8 cellular contexts compared by ENCODE assay signal in genomic region chr2:20326163-20326780, GRCh38. TPM values are rescaled to one million over a fixed set of nuclear protein-coding genes. Genes with fewer than 3 reads are reported as not detected.
A peak's percentile ranks its signal among the peaks of the same experiment; 100 is the strongest.
DNase-seq lines count a peak whose midpoint lies in the region; ATAC-seq and TF ChIP-seq lines count a peak whose summit lies in the region.

No MANE protein-coding gene starts in this region.

- no peaks in the 10 kb centered on the region for H3K36me3 ChIP-seq in aorta (ENCODE audit: control insufficient read depth in 1 of 2, insufficient read depth in 2 of 2, low read length in 1 of 2)

- peak; percentile 78 for TF ChIP-seq CTCF in natural killer cell (IDR thresholded peaks at IDR 0.05)

- H3K9me3 ChIP-seq in aorta (ENCODE audit: control insufficient read depth, low read length): no peaks in the 10 kb centered on the region

- peak overlapping the region; percentile 64 to 68 for H3K27ac Mint-ChIP-seq in natural killer cell

- H3K9me3 Mint-ChIP-seq in natural killer cell: peaks cover 0 to 3% of the 10 kb centered on the region in 2 donors

- peaks cover 7% of the 10 kb centered on the region for H3K36me3 Mint-ChIP-seq in natural killer cell

- peaks cover 72 to 73% of the 10 kb centered on the region in 2 donors for H3K4me1 Mint-ChIP-seq in natural killer cell

- no peak overlapping the region for H3K27ac ChIP-seq in aorta (ENCODE audit: low read depth in 1 of 2, low read length in 2 of 2)

- intact Hi-C loops in natural killer cell (cut with micrococcal nuclease): loop anchor here (5.0 kb wide), 1 partner anchor 274 kb away; the partner anchor contains the start of gene LAPTM4A
- intact Hi-C loops in aorta (cut with DNase I): no loop called here

- no peak overlapping the region for H3K4me3 ChIP-seq in aorta (ENCODE audit: low read length in 2 of 2)

- H3K27me3 Mint-ChIP-seq in natural killer cell (ENCODE audit: low read depth in 2 of 2): no peaks in the 10 kb centered on the region

- H3K27me3 ChIP-seq in aorta (ENCODE audit: control insufficient read depth in 1 of 2, insufficient read depth in 2 of 2, low read length in 1 of 2): no peaks in the 10 kb centered on the region

- peak; percentile 11 to 19 for DNase-seq in activated CD8-positive, alpha-beta memory T cell treated with anti-CD3 and anti-CD28 coated beads for 1 hour (ENCODE audit: extremely low read depth in 1 of 2, low read depth in 1 of 2)
- no peak for DNase-seq in activated CD8-positive, alpha-beta memory T cell treated with anti-CD3 and anti-CD28 coated beads for 24 hours
- DNase-seq in NCI-H2171 (lab: John Stamatoyannopoulos, UW): peak; percentile 55
- DNase-seq in activated CD4-positive, alpha-beta T cell treated with anti-CD3 and anti-CD28 coated beads, Interleukin-2, amount 50 U/mL, for 4 hours: peak; percentile 43 to 48
- DNase-seq in natural killer cell: no peak
- DNase-seq in aorta: no peak

- ATAC-seq in HG02870 (IDR thresholded peaks at IDR 0.05; ENCODE audit: unreplicated experiment) (peak; percentile 67), esophagus mucosa (peak; percentile 68), natural killer cell (peak; percentile 73 to 91 (median 91)), aorta (ENCODE audit: low FRiP score) (peak; percentile 68)

- H3K4me3 Mint-ChIP-seq in natural killer cell: no peak overlapping the region

- H3K4me1 ChIP-seq in aorta (ENCODE audit: control insufficient read depth in 1 of 2, insufficient read depth in 2 of 2, low read length in 2 of 2): peaks cover 0 to 4% of the 10 kb centered on the region in 2 donors

- 58 to 59% methylated on average over 4 of the region's 4 CpGs for WGBS in aorta, 2 donors

RNA-seq across cellular contexts. Expression of gene PUM2, which starts 24.4 kb away (rescaled TPM):
- total RNA-seq in esophagus mucosa: 53.6 TPM
- 100 to 1,000 TPM; 115 to 157 (median 130) TPM for total RNA-seq in natural killer cell
- 100 to 1,000 TPM in 1 of 2 donors, 10 to 100 TPM in 1; 91.5 to 104 TPM for total RNA-seq in aorta
- 10 to 100 TPM; 21.3 to 23.0 TPM for polyA plus RNA-seq in aorta

Comparison
In these comparisons a context has a peak if more than half of its experiments do, and no peak if none do; other contexts are left out.
1. DNase-seq: peak in activated CD8-positive, alpha-beta memory T cell treated with anti-CD3 and anti-CD28 coated beads for 1 hour (2 of 2), NCI-H2171 (single experiment) and activated CD4-positive, alpha-beta T cell treated with anti-CD3 and anti-CD28 coated beads, Interleukin-2, amount 50 U/mL, for 4 hours (2 of 2); none in activated CD8-positive, alpha-beta memory T cell treated with anti-CD3 and anti-CD28 coated beads for 24 hours (single experiment), natural killer cell (single experiment) and aorta (0 of 2).
2. Peak in every context shown above with its lines, with median percentiles within 50 percentile points of each other: ATAC-seq.